16 cellular contexts compared by ENCODE assay signal in the genomic region with DNA sequence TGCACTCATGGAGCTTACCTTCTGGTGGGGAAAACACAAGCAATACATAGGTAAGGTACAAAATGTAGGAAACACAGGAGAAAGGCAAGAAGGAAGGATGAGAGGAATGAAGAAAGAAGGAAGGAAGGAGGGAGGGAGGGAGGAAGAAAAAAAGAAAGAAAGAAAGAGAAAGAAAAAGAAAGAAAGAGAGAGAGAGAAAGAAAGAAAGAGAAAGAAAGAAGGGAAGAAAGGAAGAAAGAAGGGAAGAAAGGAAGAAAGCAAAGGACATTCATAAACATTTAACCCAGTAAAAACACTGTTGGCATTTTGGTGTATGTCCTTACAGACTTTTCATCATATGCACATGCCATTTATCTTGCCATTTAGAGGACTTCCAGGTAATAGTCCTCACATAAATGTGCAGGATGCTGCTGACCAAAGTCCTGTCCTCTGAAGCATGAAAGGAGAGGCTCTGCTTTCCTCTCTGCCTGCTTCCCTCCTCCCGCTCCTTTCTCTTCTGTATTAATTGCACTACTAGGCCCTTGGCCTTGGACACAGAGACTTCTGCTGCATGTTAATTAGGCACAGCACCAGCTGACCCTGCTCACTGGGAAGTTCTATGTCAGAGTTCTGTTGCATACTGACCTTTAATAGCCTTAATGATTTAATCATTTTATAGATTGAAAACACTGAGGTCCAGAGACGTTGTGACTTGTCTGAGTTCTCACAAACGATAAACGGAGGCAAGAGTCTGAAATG. TPM values are rescaled to one million over a fixed set of nuclear protein-coding genes. Genes with fewer than 3 reads are reported as not detected.
A peak's percentile ranks its signal among the peaks of the same experiment; 100 is the strongest.
DNase-seq lines count a peak whose midpoint lies in the region; ATAC-seq and TF ChIP-seq lines count a peak whose summit lies in the region.
"Had no signal": no experiment of that assay in that cellular context is flagged by ENCODE, and none has a peak within 500 bp of the region (broad histone marks: within the 10 kb centered on the region; RNA-seq: fewer than 3 reads in every experiment).

No MANE protein-coding gene starts in this region.

- peak overlapping the region; percentile 84 for H2AFZ ChIP-seq in neuronal stem cell (ENCODE audit: low read length)

- H3K9me3 ChIP-seq in BLaER1 treated with 17β-estradiol and CSF1 and Interleukin-3, amounts not matched to agents 10 nM and 100 nM (replicated peaks in 1 of 11): no peaks in the 10 kb centered on the region
- H3K9me3 ChIP-seq in neuronal stem cell (replicated peaks in 1 of 2; ENCODE audit: control insufficient read depth in 2 of 2, insufficient read depth in 1 of 2, low read depth in 1 of 2, low read length in 2 of 2): no peaks in the 10 kb centered on the region
- H3K9me3 ChIP-seq in tibial nerve: no peaks in the 10 kb centered on the region

- no peaks in the 10 kb centered on the region for H3K36me3 ChIP-seq in BLaER1 treated with 17β-estradiol and CSF1 and Interleukin-3, amounts not matched to agents 10 nM and 100 nM
- H3K36me3 ChIP-seq in neuronal stem cell (replicated peaks in 1 of 2; ENCODE audit: control insufficient read depth in 2 of 2, insufficient read depth in 2 of 2, low read length in 2 of 2) (no peaks in the 10 kb centered on the region), tibial nerve (no peaks in the 10 kb centered on the region)

- H3K4me3 ChIP-seq in BLaER1 treated with 17β-estradiol and CSF1 and Interleukin-3, amounts not matched to agents 10 nM and 100 nM: no peak overlapping the region
- H3K4me3 ChIP-seq in neuronal stem cell (ENCODE audit: low read length in 2 of 2) (peak overlapping the region in 1 of 2 donors; percentile 29), tibial nerve (no peak overlapping the region)

- no peak overlapping the region for H3K23ac ChIP-seq in neuronal stem cell (ENCODE audit: low read depth, low read length, poor library complexity)

- ATAC-seq in HG03097 (IDR thresholded peaks at IDR 0.05; ENCODE audit: low FRiP score, unreplicated experiment): no peak
- ATAC-seq: T-cell had no signal

- peak overlapping the region in 7 of 11 experiments; percentile 2 to 32 (median 16); a peak in 6 of 22 replicates for H3K4me2 ChIP-seq in BLaER1 treated with 17β-estradiol and CSF1 and Interleukin-3, amounts not matched to agents 10 nM and 100 nM
- no peak overlapping the region for H3K4me2 ChIP-seq in neuronal stem cell (ENCODE audit: insufficient read depth, low read length, poor library complexity, severe bottlenecking)

- no peak for TF ChIP-seq POLR2A in tibial nerve (IDR thresholded peaks at IDR 0.05)

- H3K79me1 ChIP-seq in neuronal stem cell (ENCODE audit: low read depth, low read length): no peaks in the 10 kb centered on the region

- TF ChIP-seq EP300 in tibial nerve (IDR thresholded peaks at IDR 0.05): no peak

- H2BK120ac ChIP-seq in neuronal stem cell (ENCODE audit: low read depth, low read length): no peak overlapping the region

- no peak for TF ChIP-seq CTCF in tibial nerve (IDR thresholded peaks at IDR 0.05)
- no peak for TF ChIP-seq CTCF in GM10266 (IDR thresholded peaks at IDR 0.05; ENCODE audit: control insufficient read depth, insufficient read depth, low read depth, missing control alignments)

- H2AK5ac ChIP-seq in neuronal stem cell (ENCODE audit: low read depth, low read length): no peak overlapping the region

- no peak overlapping the region for H3K18ac ChIP-seq in neuronal stem cell (ENCODE audit: low read length)

- H3K9ac ChIP-seq in BLaER1 treated with 17β-estradiol and CSF1 and Interleukin-3, amounts not matched to agents 10 nM and 100 nM: peak overlapping the region in 1 of 11 experiments; percentile 13; a peak in 1 of 22 replicates
- no peak overlapping the region for H3K9ac ChIP-seq in neuronal stem cell (ENCODE audit: low read depth, low read length, poor library complexity)

- no peak overlapping the region for H4K91ac ChIP-seq in neuronal stem cell (ENCODE audit: low read depth, low read length, poor library complexity)

- no peaks in the 10 kb centered on the region for H3K27me3 ChIP-seq in BLaER1 treated with 17β-estradiol and CSF1 and Interleukin-3, amounts not matched to agents 10 nM and 100 nM
- H3K27me3 ChIP-seq in neuronal stem cell (ENCODE audit: control insufficient read depth in 3 of 3, insufficient read depth in 3 of 3, low read depth in 1 of 3, low read length in 3 of 3) (no peaks in the 10 kb centered on the region), tibial nerve (no peaks in the 10 kb centered on the region)

- H2BK12ac ChIP-seq in neuronal stem cell (ENCODE audit: low read length): no peak overlapping the region

- no peak overlapping the region for H2BK15ac ChIP-seq in neuronal stem cell (ENCODE audit: low read length)

- WGBS in neuronal stem cell (ENCODE audit: extremely low coverage in 2 of 2, insufficient read length in 2 of 2, insufficient replicate concordance in 1 of 2), 2 donors: no CpG with 5 or more reads among the region's 4 CpGs
- 39 to 47% methylated on average over 4 of the region's 4 CpGs for WGBS in tibial nerve, 2 donors

- peaks cover 5 to 23% (median 12%) of the 10 kb centered on the region in 10 experiments; a peak in 14 of 20 replicates for H3K4me1 ChIP-seq in BLaER1 treated with 17β-estradiol and CSF1 and Interleukin-3, amounts not matched to agents 10 nM and 100 nM
- H3K4me1 ChIP-seq in neuronal stem cell (ENCODE audit: control insufficient read depth in 2 of 2, insufficient read depth in 1 of 2, low read depth in 1 of 2, low read length in 2 of 2) (peaks cover 14 to 20% of the 10 kb centered on the region in 2 donors), tibial nerve (peaks cover 0 to 18% (median 0%) of the 10 kb centered on the region in 4 donors)

- peak; percentile 83 to 89 for DNase-seq in NCI-H526 (lab: John Stamatoyannopoulos, UW)
- DNase-seq in cerebellum (ENCODE audit: low spot score): peak; percentile 45
- DNase-seq in neuronal stem cell (ENCODE audit: low spot score): no peak
- no peak for DNase-seq in tibial nerve (ENCODE audit: low spot score in 2 of 2)
- DNase-seq in NCI-H187 (lab: John Stamatoyannopoulos, UW): no peak
- no peak for DNase-seq in GM10266 (ENCODE audit: extremely low spot score)
- DNase-seq: activated naive CD4-positive, alpha-beta T cell treated with Interleukin-2 at 50 U/mL for 16 hours; dermis blood vessel endothelial cell; DMS79 treated with DMSO at 0.1 percent for 48 hours; NCI-H1930; NCI-H524; stimulated activated CD4-positive, alpha-beta T cell treated with anti-CD3 and anti-CD28 coated beads, Interleukin-12 subunit alpha, Interleukin-12 subunit beta, amount 100 ng/mL, for 4 hours; stimulated activated naive CD8-positive, alpha-beta T cell treated with anti-CD3 and anti-CD28 coated beads, Interleukin-15, Interleukin-2, amounts not matched to agents 100 U/mL and 50 U/mL, for 24 hours; T-cell had no signal

- H4K20me1 ChIP-seq in BLaER1 treated with 17β-estradiol and CSF1 and Interleukin-3, amounts not matched to agents 10 nM and 100 nM: no peaks in the 10 kb centered on the region

- H3K14ac ChIP-seq in neuronal stem cell (ENCODE audit: low read length): no peak overlapping the region

- no peak overlapping the region for H3K27ac ChIP-seq in BLaER1 treated with 17β-estradiol and CSF1 and Interleukin-3, amounts not matched to agents 10 nM and 100 nM
- H3K27ac ChIP-seq in neuronal stem cell (replicated peaks; ENCODE audit: low read length): no peak overlapping the region
- H3K27ac ChIP-seq in tibial nerve: no peak overlapping the region

- no peak overlapping the region for H2BK5ac ChIP-seq in neuronal stem cell (ENCODE audit: low read length)

- H4K8ac ChIP-seq in neuronal stem cell (ENCODE audit: low read depth, low read length): no peak overlapping the region

- no peak overlapping the region for H3K4ac ChIP-seq in neuronal stem cell (ENCODE audit: low read length)

RNA-seq across cellular contexts. Expression of a gene that starts 29.7 kb away (rescaled TPM):
- total RNA-seq in cerebellum (40.5 TPM), tibial nerve (10 to 100 TPM; 44.1 to 58.8 (median 49.7) TPM)
- polyA plus RNA-seq in neuronal stem cell (2013, experiment 1 of 2): 562 TPM
- polyA plus RNA-seq in neuronal stem cell (2013, experiment 2 of 2): 576 TPM

Comparison
In these comparisons a context has a peak if more than half of its experiments do, and no peak if none do; other contexts are left out.
1. DNase-seq: peak in NCI-H526 (2 of 2) and cerebellum (single experiment); none in neuronal stem cell (single experiment), tibial nerve (0 of 2), NCI-H187 (0 of 2) and GM10266 (single experiment).